8 cellular contexts compared by ENCODE assay signal in the genomic region with DNA sequence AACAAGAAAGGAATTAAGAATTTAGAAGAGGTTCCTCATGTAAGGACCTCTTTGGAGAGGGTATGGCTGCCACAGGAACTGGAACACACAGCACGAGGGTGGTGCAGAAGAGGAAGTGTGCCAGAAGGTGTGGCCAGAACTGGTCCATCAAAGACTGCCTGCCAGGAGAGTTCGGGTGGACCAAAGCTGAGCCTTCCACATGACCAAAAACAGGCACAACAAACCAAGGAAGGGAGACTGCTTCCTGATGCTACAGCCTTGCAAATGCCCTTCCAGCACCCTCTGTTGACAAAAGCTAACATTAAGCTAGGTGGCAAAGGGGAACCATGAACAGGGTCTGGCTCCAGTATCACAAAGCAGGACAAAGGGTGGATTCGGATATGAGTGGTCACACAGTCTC.
DNase-seq lines count a peak whose midpoint lies in the region; ATAC-seq and TF ChIP-seq lines count a peak whose summit lies in the region.

No MANE protein-coding gene starts in this region.

- H4K20me1 ChIP-seq in OCI-LY7 (ENCODE audit: insufficient read depth, low read length) = no peaks in the 10 kb centered on the region

- no TSS peak for BruUV-seq in OCI-LY7 (replicated peaks; lab: Mats Ljungman, UMichigan)

- H3K4ac ChIP-seq in neuronal stem cell (ENCODE audit: low read length) = no peak overlapping the region

- ATAC-seq in CD8-positive, alpha-beta T cell = no peak
- peak; percentile 67 for ATAC-seq in naive thymus-derived CD4-positive, alpha-beta T cell

- H3K27ac ChIP-seq in CD8-positive, alpha-beta T cell (ENCODE audit: low read depth, low read length) = no peak overlapping the region
- H3K27ac ChIP-seq in naive thymus-derived CD4-positive, alpha-beta T cell (ENCODE audit: low read depth, low read length) = no peak overlapping the region
- H3K27ac ChIP-seq in neuronal stem cell (replicated peaks; ENCODE audit: low read length) (no peak overlapping the region), OCI-LY7 (ENCODE audit: low read depth, low read length, poor library complexity, severe bottlenecking) (no peak overlapping the region), esophagus squamous epithelium (peak overlapping the region in 2 of 4 donors; percentile 20 to 25)

- no peak overlapping the region for H2BK120ac ChIP-seq in neuronal stem cell (ENCODE audit: low read depth, low read length)

- peak overlapping the region; percentile 55 for H3K27ac Mint-ChIP-seq in CD8-positive, alpha-beta T cell
- H3K27ac Mint-ChIP-seq in dendritic cell treated with granulocyte-macrophage colony-stimulating factor and Interleukin-4, amounts not matched to agents 40 ng/mL and 50 ng/mL, for 4 days = peak overlapping the region; percentile 79
- peak overlapping the region in 5 of 9 donors; percentile 10 to 77 (median 55) for H3K27ac Mint-ChIP-seq in naive thymus-derived CD4-positive, alpha-beta T cell

- no peak for TF ChIP-seq POLR2A in esophagus squamous epithelium (IDR thresholded peaks at IDR 0.05)

- H3K4me3 ChIP-seq in CD8-positive, alpha-beta T cell (ENCODE audit: low read depth, low read length) = no peak overlapping the region
- H3K4me3 ChIP-seq in naive thymus-derived CD4-positive, alpha-beta T cell (ENCODE audit: low read length) = no peak overlapping the region
- H3K4me3 ChIP-seq in neuronal stem cell (ENCODE audit: low read length in 2 of 2) = no peak overlapping the region
- H3K4me3 ChIP-seq in OCI-LY7 (ENCODE audit: low read depth, low read length, poor library complexity, severe bottlenecking) = no peak overlapping the region
- no peak overlapping the region for H3K4me3 ChIP-seq in esophagus squamous epithelium

- H3K23ac ChIP-seq in neuronal stem cell (ENCODE audit: low read depth, low read length, poor library complexity) = no peak overlapping the region

- H3K4me3 Mint-ChIP-seq in CD8-positive, alpha-beta T cell = no peak overlapping the region
- no peak overlapping the region for H3K4me3 Mint-ChIP-seq in dendritic cell treated with granulocyte-macrophage colony-stimulating factor and Interleukin-4, amounts not matched to agents 40 ng/mL and 50 ng/mL, for 4 days
- no peak overlapping the region for H3K4me3 Mint-ChIP-seq in naive thymus-derived CD4-positive, alpha-beta T cell

- intact Hi-C loops in CD8-positive, alpha-beta T cell (cut with DNase I, micrococcal nuclease) = no loop called here
- intact Hi-C loops in dendritic cell treated with granulocyte-macrophage colony-stimulating factor and Interleukin-4, amounts not matched to agents 40 ng/mL and 50 ng/mL, for 4 days (cut with micrococcal nuclease) = loop anchor here (10.0 kb wide), 1 partner anchor 78 kb away; no protein-coding TSS in a partner anchor
- intact Hi-C loops in naive thymus-derived CD4-positive, alpha-beta T cell (cut with micrococcal nuclease) = no loop called here
- intact Hi-C loops in OCI-LY7 (cut with micrococcal nuclease; ENCODE audit: unreplicated experiment) = loop anchor here (10.0 kb wide), 2 partner anchors 62 to 218 kb away; no protein-coding TSS in a partner anchor
- intact Hi-C loops in esophagus squamous epithelium (cut with DNase I) = no loop called here

- H3K79me1 ChIP-seq in neuronal stem cell (ENCODE audit: low read depth, low read length) = no peaks in the 10 kb centered on the region

- no peak overlapping the region for H3K9ac ChIP-seq in neuronal stem cell (ENCODE audit: low read depth, low read length, poor library complexity)

- no peak overlapping the region for H2BK15ac ChIP-seq in neuronal stem cell (ENCODE audit: low read length)

- no peak for TF ChIP-seq CTCF in CD8-positive, alpha-beta T cell (IDR thresholded peaks at IDR 0.05)
- TF ChIP-seq CTCF in OCI-LY7 (conservative IDR thresholded peaks at IDR 0.05; ENCODE audit: low read length) (no peak), esophagus squamous epithelium (IDR thresholded peaks at IDR 0.05) (no peak)

- no CpG with 5 or more reads among the region's 3 CpGs for WGBS in neuronal stem cell (ENCODE audit: extremely low coverage in 2 of 2, insufficient read length in 2 of 2, insufficient replicate concordance in 1 of 2), 2 donors
- WGBS in esophagus squamous epithelium, 2 donors = 41 to 46% methylated on average over 3 of the region's 3 CpGs

- POLR2A ChIA-PET in CD8-positive, alpha-beta T cell (lab: Charles Lee) = no interaction called here
- POLR2A ChIA-PET in naive thymus-derived CD4-positive, alpha-beta T cell (lab: Charles Lee) = interaction anchor here (0.6 kb wide), 1 partner anchor 36 kb away, joined by 3 read pairs; no protein-coding TSS in a partner anchor
- POLR2A ChIA-PET in OCI-LY7 (lab: Charles Lee) = no interaction called here

- H3K79me2 ChIP-seq in OCI-LY7 (ENCODE audit: insufficient read depth, low read depth, low read length) = no peaks in the 10 kb centered on the region

- no peaks in the 10 kb centered on the region for H3K9me2 ChIP-seq in OCI-LY7 (ENCODE audit: insufficient read depth, low read length)

- no peak overlapping the region for H3K18ac ChIP-seq in neuronal stem cell (ENCODE audit: low read length)

- no peak overlapping the region for H3K14ac ChIP-seq in neuronal stem cell (ENCODE audit: low read length)

- no peaks in the 10 kb centered on the region for H3K27me3 Mint-ChIP-seq in CD8-positive, alpha-beta T cell (ENCODE audit: low read depth)
- no peaks in the 10 kb centered on the region for H3K27me3 Mint-ChIP-seq in dendritic cell treated with granulocyte-macrophage colony-stimulating factor and Interleukin-4, amounts not matched to agents 40 ng/mL and 50 ng/mL, for 4 days
- H3K27me3 Mint-ChIP-seq in naive thymus-derived CD4-positive, alpha-beta T cell = no peaks in the 10 kb centered on the region

- no peak overlapping the region for H2BK5ac ChIP-seq in neuronal stem cell (ENCODE audit: low read length)

- no peak overlapping the region for H2BK12ac ChIP-seq in neuronal stem cell (ENCODE audit: low read length)

- no peak overlapping the region for H2AFZ ChIP-seq in neuronal stem cell (ENCODE audit: low read length)
- H2AFZ ChIP-seq in OCI-LY7 (ENCODE audit: low read length) = no peak overlapping the region

- peaks cover 2% of the 10 kb centered on the region for H3K4me1 Mint-ChIP-seq in CD8-positive, alpha-beta T cell (ENCODE audit: low read depth)
- peaks cover 44% of the 10 kb centered on the region for H3K4me1 Mint-ChIP-seq in dendritic cell treated with granulocyte-macrophage colony-stimulating factor and Interleukin-4, amounts not matched to agents 40 ng/mL and 50 ng/mL, for 4 days (ENCODE audit: low read depth)
- H3K4me1 Mint-ChIP-seq in naive thymus-derived CD4-positive, alpha-beta T cell = peaks cover 0 to 10% (median 6%) of the 10 kb centered on the region in 7 donors

- H3K4me1 ChIP-seq in CD8-positive, alpha-beta T cell (ENCODE audit: insufficient read depth, low read length) = no peaks in the 10 kb centered on the region
- H3K4me1 ChIP-seq in naive thymus-derived CD4-positive, alpha-beta T cell (ENCODE audit: control insufficient read depth in 2 of 2, insufficient read depth in 2 of 2, low read length in 2 of 2) = no peaks in the 10 kb centered on the region
- H3K4me1 ChIP-seq in neuronal stem cell (ENCODE audit: control insufficient read depth in 2 of 2, insufficient read depth in 1 of 2, low read depth in 1 of 2, low read length in 2 of 2) (no peaks in the 10 kb centered on the region), OCI-LY7 (ENCODE audit: insufficient read depth, low read length, poor library complexity, severe bottlenecking) (no peaks in the 10 kb centered on the region), esophagus squamous epithelium (peaks cover 0 to 23% (median 0%) of the 10 kb centered on the region in 3 donors)

- no peaks in the 10 kb centered on the region for H3K9me3 Mint-ChIP-seq in CD8-positive, alpha-beta T cell
- H3K9me3 Mint-ChIP-seq in dendritic cell treated with granulocyte-macrophage colony-stimulating factor and Interleukin-4, amounts not matched to agents 40 ng/mL and 50 ng/mL, for 4 days = no peaks in the 10 kb centered on the region
- no peaks in the 10 kb centered on the region for H3K9me3 Mint-ChIP-seq in naive thymus-derived CD4-positive, alpha-beta T cell

- no peak overlapping the region for H2AK5ac ChIP-seq in neuronal stem cell (ENCODE audit: low read depth, low read length)

- H4K8ac ChIP-seq in neuronal stem cell (ENCODE audit: low read depth, low read length) = no peak overlapping the region

- H3K36me3 ChIP-seq in CD8-positive, alpha-beta T cell (ENCODE audit: insufficient read depth, low read length) = no peaks in the 10 kb centered on the region
- peaks cover 0 to 39% (median 0%) of the 10 kb centered on the region in 3 experiments for H3K36me3 ChIP-seq in naive thymus-derived CD4-positive, alpha-beta T cell (ENCODE audit: control insufficient read depth in 2 of 3, insufficient read depth in 3 of 3, low read length in 3 of 3)
- H3K36me3 ChIP-seq in neuronal stem cell (replicated peaks in 1 of 2; ENCODE audit: control insufficient read depth in 2 of 2, insufficient read depth in 2 of 2, low read length in 2 of 2) = peaks cover 10 to 73% of the 10 kb centered on the region in 2 donors
- peaks cover 20% of the 10 kb centered on the region; the same call in 1 of the 2 replicates for H3K36me3 ChIP-seq in OCI-LY7 (ENCODE audit: insufficient read depth, low read length)
- H3K36me3 ChIP-seq in esophagus squamous epithelium = peaks cover 0 to 58% (median 0%) of the 10 kb centered on the region in 3 donors

- CTCF ChIA-PET in CD8-positive, alpha-beta T cell (lab: Charles Lee) = no interaction called here
- CTCF ChIA-PET in naive thymus-derived CD4-positive, alpha-beta T cell (lab: Charles Lee) = no interaction called here
- CTCF ChIA-PET in OCI-LY7 (lab: Charles Lee; ENCODE audit: unreplicated experiment) = no interaction called here

- no peaks in the 10 kb centered on the region for H3K9me3 ChIP-seq in CD8-positive, alpha-beta T cell (ENCODE audit: low read length)
- no peaks in the 10 kb centered on the region for H3K9me3 ChIP-seq in naive thymus-derived CD4-positive, alpha-beta T cell (ENCODE audit: control insufficient read depth in 2 of 3, low read length in 3 of 3)
- H3K9me3 ChIP-seq in neuronal stem cell (replicated peaks in 1 of 2; ENCODE audit: control insufficient read depth in 2 of 2, insufficient read depth in 1 of 2, low read depth in 1 of 2, low read length in 2 of 2) (no peaks in the 10 kb centered on the region), OCI-LY7 (ENCODE audit: low read length) (no peaks in the 10 kb centered on the region), esophagus squamous epithelium (no peaks in the 10 kb centered on the region)

- peaks cover 65% of the 10 kb centered on the region for H3K36me3 Mint-ChIP-seq in CD8-positive, alpha-beta T cell
- H3K36me3 Mint-ChIP-seq in dendritic cell treated with granulocyte-macrophage colony-stimulating factor and Interleukin-4, amounts not matched to agents 40 ng/mL and 50 ng/mL, for 4 days (ENCODE audit: low read depth) = peaks cover 34% of the 10 kb centered on the region
- peaks cover 8 to 57% (median 17%) of the 10 kb centered on the region in 5 donors for H3K36me3 Mint-ChIP-seq in naive thymus-derived CD4-positive, alpha-beta T cell

- DNase-seq in CD8-positive, alpha-beta T cell = no peak
- DNase-seq in MV-4-11 (lab: John Stamatoyannopoulos, UW) (peak; percentile 80), neuronal stem cell (ENCODE audit: low spot score) (no peak), kidney tubule cell (ENCODE audit: low spot score) (no peak), OCI-LY7 (ENCODE audit: low spot score) (no peak), esophagus squamous epithelium (lab: John Stamatoyannopoulos, UW) (no peak)
- DNase-seq in naive thymus-derived CD4-positive, alpha-beta T cell = no peak

- H4K91ac ChIP-seq in neuronal stem cell (ENCODE audit: low read depth, low read length, poor library complexity) = no peak overlapping the region

- no peaks in the 10 kb centered on the region for H3K27me3 ChIP-seq in CD8-positive, alpha-beta T cell (ENCODE audit: insufficient read depth, low read length)
- H3K27me3 ChIP-seq in naive thymus-derived CD4-positive, alpha-beta T cell (ENCODE audit: control insufficient read depth in 2 of 2, insufficient read depth in 2 of 2, low read length in 2 of 2) = no peaks in the 10 kb centered on the region
- H3K27me3 ChIP-seq in neuronal stem cell (ENCODE audit: control insufficient read depth in 3 of 3, insufficient read depth in 3 of 3, low read depth in 1 of 3, low read length in 3 of 3) = no peaks in the 10 kb centered on the region
- no peaks in the 10 kb centered on the region for H3K27me3 ChIP-seq in esophagus squamous epithelium

- H3K4me2 ChIP-seq in neuronal stem cell (ENCODE audit: insufficient read depth, low read length, poor library complexity, severe bottlenecking) = no peak overlapping the region
- H3K4me2 ChIP-seq in OCI-LY7 (ENCODE audit: low read length) = no peak overlapping the region

Comparison
In these comparisons a context has a peak if more than half of its experiments do, and no peak if none do; other contexts are left out.
1. intact Hi-C loops: an anchor here in dendritic cell treated with granulocyte-macrophage colony-stimulating factor and Interleukin-4, amounts not matched to agents 40 ng/mL and 50 ng/mL, for 4 days (10.0 kb wide) and OCI-LY7 (10.0 kb wide); none called in CD8-positive, alpha-beta T cell, naive thymus-derived CD4-positive, alpha-beta T cell and esophagus squamous epithelium.